ENCODE assay signal across 12 cellular contexts in the genomic region with DNA sequence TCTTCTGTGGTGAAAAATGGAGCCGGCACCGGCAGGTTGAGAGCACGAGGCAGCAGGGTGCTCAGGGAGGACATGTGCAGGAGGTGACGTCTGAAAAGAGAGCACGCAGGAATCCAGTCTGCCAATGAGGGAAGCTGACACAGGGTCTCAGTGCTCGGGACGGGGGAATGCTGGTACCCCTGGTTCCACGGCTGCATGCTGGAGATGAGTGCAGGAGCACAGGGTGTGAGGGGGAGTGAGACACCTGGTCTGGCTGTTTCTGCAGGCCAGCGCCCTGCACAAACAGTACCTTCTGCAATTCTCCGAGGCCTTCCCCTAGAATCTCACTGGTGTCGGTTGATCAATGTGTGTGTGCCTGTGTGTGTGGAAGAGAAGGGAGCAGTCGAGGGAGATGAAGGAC.
"Had no signal": no experiment of that assay in that cellular context is flagged by ENCODE, and none has a peak within 500 bp of the region (broad histone marks: within the 10 kb centered on the region; RNA-seq: fewer than 3 reads in every experiment).

No MANE protein-coding gene starts in this region.

- DNase-seq: activated CD4-positive, alpha-beta T cell treated with anti-CD3 and anti-CD28 coated beads, Interleukin-2, amount 50 U/mL, for 48 hours; foreskin keratinocyte; mammary epithelial cell; ovary; stimulated activated CD4-positive, alpha-beta T cell treated with anti-CD3 and anti-CD28 coated beads, Interleukin-15, amount 100 ng/mL, for 24 hours; stimulated activated CD4-positive, alpha-beta T cell treated with anti-CD3 and anti-CD28 coated beads, Interleukin-4, amount 100 ng/mL, for 24 hours; stomach; T-cell had no signal

- H3K27ac ChIP-seq: foreskin keratinocyte, ovary, SK-N-MC, stomach, thoracic aorta had no signal

- H3K27me3 ChIP-seq: foreskin keratinocyte, ovary, stomach had no signal

- H3K4me3 ChIP-seq: ovary, SK-N-MC, stomach, thoracic aorta had no signal

- H3K36me3 ChIP-seq: ovary had no signal

- H3K9me3 Mint-ChIP-seq: neural crest cell, T-cell had no signal

- H3K4me3 Mint-ChIP-seq: activated naive CD8-positive, alpha-beta T cell; neural crest cell; T-cell had no signal

- H3K9me3 ChIP-seq: ovary, stomach, thoracic aorta had no signal

- H3K27me3 Mint-ChIP-seq: activated naive CD8-positive, alpha-beta T cell; T-cell had no signal
